ENCODE assay signal across 9 cellular contexts in the genomic region with DNA sequence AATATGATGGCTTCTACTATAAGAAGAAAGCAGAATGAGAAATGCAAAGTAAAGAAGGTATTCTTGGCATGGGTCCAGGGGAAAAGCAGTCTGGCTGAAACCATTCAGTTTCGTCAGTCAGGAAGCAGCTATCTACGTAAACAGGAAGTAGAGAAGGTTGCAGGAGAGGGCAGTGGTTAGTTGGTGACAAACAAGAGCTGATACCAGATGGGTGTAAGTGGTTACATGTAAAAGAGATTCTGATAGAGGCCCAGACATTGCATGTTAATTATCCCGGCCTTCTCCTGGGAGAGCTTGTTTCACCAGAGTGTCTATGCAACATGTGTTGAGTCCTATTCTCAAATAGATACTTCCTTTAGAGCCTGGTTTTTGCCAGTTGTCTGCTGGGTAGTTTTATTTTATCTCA. TPM values are rescaled to one million over a fixed set of nuclear protein-coding genes. Genes with fewer than 3 reads are reported as not detected.
DNase-seq lines count a peak whose midpoint lies in the region; ATAC-seq, FAIRE-seq and TF ChIP-seq lines count a peak whose summit lies in the region.
"Had no signal": no experiment of that assay in that cellular context is flagged by ENCODE, and none has a peak within 500 bp of the region (broad histone marks: within the 10 kb centered on the region; RNA-seq: fewer than 3 reads in every experiment).

No MANE protein-coding gene starts in this region.

- no peak for FAIRE-seq in frontal cortex (lab: Jason Lieb, UNC)

- TF ChIP-seq EP300 in transverse colon (IDR thresholded peaks at IDR 0.05; ENCODE audit: low read depth), result no peak

- in situ Hi-C loops in transverse colon (cut with MboI; ENCODE audit: low pct_ligation_motif_present in 1 of 4, low pct_unique_long_range_greater_than_20kb in 1 of 4, low sequenced_read_pairs in 3 of 4), result no loop called here

- no peaks in the 10 kb centered on the region for H3K36me3 ChIP-seq in transverse colon

- H3K27me3 Mint-ChIP-seq in activated naive CD8-positive, alpha-beta T cell treated with anti-CD3 and anti-CD28 coated beads, Interleukin-2, amount 50 U/mL, for 24 hours, result no peaks in the 10 kb centered on the region

- no peaks in the 10 kb centered on the region for H3K27me3 ChIP-seq in transverse colon

- no peaks in the 10 kb centered on the region for H3K9me3 ChIP-seq in transverse colon

- ATAC-seq in GM19438 (IDR thresholded peaks at IDR 0.05; ENCODE audit: low read depth, unreplicated experiment) (peak; percentile 100), HG03521 (IDR thresholded peaks at IDR 0.05; ENCODE audit: unreplicated experiment) (peak; percentile 99)
- peak; percentile 98 for ATAC-seq in activated naive CD8-positive, alpha-beta T cell treated with anti-CD3 and anti-CD28 coated beads, Interleukin-2, amount 50 U/mL, for 24 hours
- ATAC-seq: HCT116 had no signal

- peaks cover 26% of the 10 kb centered on the region for H3K9me3 Mint-ChIP-seq in activated naive CD8-positive, alpha-beta T cell treated with anti-CD3 and anti-CD28 coated beads, Interleukin-2, amount 50 U/mL, for 24 hours

- WGBS in transverse colon (ENCODE audit: low coverage in 1 of 2), 2 donors, result 27 to 35% methylated on average over 2 to 3 of the region's 3 CpGs

- H3K27ac Mint-ChIP-seq in activated naive CD8-positive, alpha-beta T cell treated with anti-CD3 and anti-CD28 coated beads, Interleukin-2, amount 50 U/mL, for 24 hours, result peak overlapping the region; percentile 88

- H3K4me3 ChIP-seq in transverse colon, result no peak overlapping the region

- DNase-seq in CMK (ENCODE audit: low read depth), result peak; percentile 90
- DNase-seq in SIG-M5 (lab: John Stamatoyannopoulos, UW), result peak; percentile 64
- peak; percentile 35 for DNase-seq in activated naive CD8-positive, alpha-beta T cell treated with anti-CD3 and anti-CD28 coated beads, Interleukin-2, amount 50 U/mL, for 24 hours
- peak; percentile 88 to 89 for DNase-seq in lung microvascular endothelial cell (ENCODE audit: low read depth in 2 of 2)
- peak; percentile 43 for DNase-seq in transverse colon
- no peak for DNase-seq in frontal cortex (ENCODE audit: low spot score in 2 of 2)

- H3K4me3 Mint-ChIP-seq in activated naive CD8-positive, alpha-beta T cell treated with anti-CD3 and anti-CD28 coated beads, Interleukin-2, amount 50 U/mL, for 24 hours, result peak overlapping the region; percentile 48

- TF ChIP-seq POLR2A in transverse colon (IDR thresholded peaks at IDR 0.05), result no peak

- intact Hi-C loops in transverse colon (cut with DNase I; ENCODE audit: low total_unique reads), result no loop called here

- H3K36me3 Mint-ChIP-seq in activated naive CD8-positive, alpha-beta T cell treated with anti-CD3 and anti-CD28 coated beads, Interleukin-2, amount 50 U/mL, for 24 hours (ENCODE audit: low read depth), result peaks cover 55% of the 10 kb centered on the region

- H3K4me1 Mint-ChIP-seq in activated naive CD8-positive, alpha-beta T cell treated with anti-CD3 and anti-CD28 coated beads, Interleukin-2, amount 50 U/mL, for 24 hours, result peaks cover 41% of the 10 kb centered on the region

- TF ChIP-seq CTCF in transverse colon (IDR thresholded peaks at IDR 0.05), result no peak

- H3K4me1 ChIP-seq in transverse colon, result peaks cover under 1 to 27% (median 15%) of the 10 kb centered on the region in 4 donors

- peak overlapping the region; percentile 16 to 64 (median 42) for H3K27ac ChIP-seq in transverse colon

RNA-seq across cellular contexts. Expression of gene PSMA1, which starts 58.4 kb away (rescaled TPM):
- total RNA-seq in lung microvascular endothelial cell (130 and 168 TPM in 2 replicates), transverse colon (100 to 1,000 TPM in 2 of 4 donors, 10 to 100 TPM in 2; 12.1 to 112 (median 70.4) TPM), frontal cortex (163 TPM)

Comparison
In these comparisons a context has a peak if more than half of its experiments do, and no peak if none do; other contexts are left out.
1. DNase-seq: peak in CMK (single experiment), SIG-M5 (single experiment), activated naive CD8-positive, alpha-beta T cell treated with anti-CD3 and anti-CD28 coated beads, Interleukin-2, amount 50 U/mL, for 24 hours (single experiment), lung microvascular endothelial cell (2 of 2) and transverse colon (single experiment); none in frontal cortex (0 of 2).
2. Peak in every context shown above with its lines, with median percentiles within 50 percentile points of each other: ATAC-seq.